1 cellular context compared by ENCODE assay signal in genomic region chr2:47906261-47907096, GRCh38.
A peak's percentile ranks its signal among the peaks of the same experiment; 100 is the strongest.
TF ChIP-seq lines count a peak whose summit lies in the region.

TSS of gene FBXO11 (minus strand) at chr2:47906498. CDS start at chr2:47905720, 778 bp downstream.

TF ChIP-seq in K562, 482 proteins besides CTCF, POLR2A, EP300 and RAD21 (continued from another document and continues in another):
- TF ChIP-seq, protein P1, sequence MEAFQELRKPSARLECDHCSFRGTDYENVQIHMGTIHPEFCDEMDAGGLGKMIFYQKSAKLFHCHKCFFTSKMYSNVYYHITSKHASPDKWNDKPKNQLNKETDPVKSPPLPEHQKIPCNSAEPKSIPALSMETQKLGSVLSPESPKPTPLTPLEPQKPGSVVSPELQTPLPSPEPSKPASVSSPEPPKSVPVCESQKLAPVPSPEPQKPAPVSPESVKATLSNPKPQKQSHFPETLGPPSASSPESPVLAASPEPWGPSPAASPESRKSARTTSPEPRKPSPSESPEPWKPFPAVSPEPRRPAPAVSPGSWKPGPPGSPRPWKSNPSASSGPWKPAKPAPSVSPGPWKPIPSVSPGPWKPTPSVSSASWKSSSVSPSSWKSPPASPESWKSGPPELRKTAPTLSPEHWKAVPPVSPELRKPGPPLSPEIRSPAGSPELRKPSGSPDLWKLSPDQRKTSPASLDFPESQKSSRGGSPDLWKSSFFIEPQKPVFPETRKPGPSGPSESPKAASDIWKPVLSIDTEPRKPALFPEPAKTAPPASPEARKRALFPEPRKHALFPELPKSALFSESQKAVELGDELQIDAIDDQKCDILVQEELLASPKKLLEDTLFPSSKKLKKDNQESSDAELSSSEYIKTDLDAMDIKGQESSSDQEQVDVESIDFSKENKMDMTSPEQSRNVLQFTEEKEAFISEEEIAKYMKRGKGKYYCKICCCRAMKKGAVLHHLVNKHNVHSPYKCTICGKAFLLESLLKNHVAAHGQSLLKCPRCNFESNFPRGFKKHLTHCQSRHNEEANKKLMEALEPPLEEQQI (IDR thresholded peaks at IDR 0.05) = 0 out of 2 replicates have a peak, but pooled peaks have one; percentile 13
- TF ChIP-seq NR2C2 (CRISPR knock-in tag; IDR thresholded peaks at IDR 0.05) = no peak
- no peak for TF ChIP-seq NR2C2 (tag; IDR thresholded peaks at IDR 0.05)
- TF ChIP-seq POU5F1 (IDR thresholded peaks at IDR 0.05; ENCODE audit: borderline replicate concordance, low read depth, low read length, partially characterized antibody) = no peak
- no peak for TF ChIP-seq ZNF668 (CRISPR knock-in tag; IDR thresholded peaks at IDR 0.05)
- no peak for TF ChIP-seq SREBF2 (CRISPR knock-in tag; IDR thresholded peaks at IDR 0.05)
- TF ChIP-seq, protein P2, sequence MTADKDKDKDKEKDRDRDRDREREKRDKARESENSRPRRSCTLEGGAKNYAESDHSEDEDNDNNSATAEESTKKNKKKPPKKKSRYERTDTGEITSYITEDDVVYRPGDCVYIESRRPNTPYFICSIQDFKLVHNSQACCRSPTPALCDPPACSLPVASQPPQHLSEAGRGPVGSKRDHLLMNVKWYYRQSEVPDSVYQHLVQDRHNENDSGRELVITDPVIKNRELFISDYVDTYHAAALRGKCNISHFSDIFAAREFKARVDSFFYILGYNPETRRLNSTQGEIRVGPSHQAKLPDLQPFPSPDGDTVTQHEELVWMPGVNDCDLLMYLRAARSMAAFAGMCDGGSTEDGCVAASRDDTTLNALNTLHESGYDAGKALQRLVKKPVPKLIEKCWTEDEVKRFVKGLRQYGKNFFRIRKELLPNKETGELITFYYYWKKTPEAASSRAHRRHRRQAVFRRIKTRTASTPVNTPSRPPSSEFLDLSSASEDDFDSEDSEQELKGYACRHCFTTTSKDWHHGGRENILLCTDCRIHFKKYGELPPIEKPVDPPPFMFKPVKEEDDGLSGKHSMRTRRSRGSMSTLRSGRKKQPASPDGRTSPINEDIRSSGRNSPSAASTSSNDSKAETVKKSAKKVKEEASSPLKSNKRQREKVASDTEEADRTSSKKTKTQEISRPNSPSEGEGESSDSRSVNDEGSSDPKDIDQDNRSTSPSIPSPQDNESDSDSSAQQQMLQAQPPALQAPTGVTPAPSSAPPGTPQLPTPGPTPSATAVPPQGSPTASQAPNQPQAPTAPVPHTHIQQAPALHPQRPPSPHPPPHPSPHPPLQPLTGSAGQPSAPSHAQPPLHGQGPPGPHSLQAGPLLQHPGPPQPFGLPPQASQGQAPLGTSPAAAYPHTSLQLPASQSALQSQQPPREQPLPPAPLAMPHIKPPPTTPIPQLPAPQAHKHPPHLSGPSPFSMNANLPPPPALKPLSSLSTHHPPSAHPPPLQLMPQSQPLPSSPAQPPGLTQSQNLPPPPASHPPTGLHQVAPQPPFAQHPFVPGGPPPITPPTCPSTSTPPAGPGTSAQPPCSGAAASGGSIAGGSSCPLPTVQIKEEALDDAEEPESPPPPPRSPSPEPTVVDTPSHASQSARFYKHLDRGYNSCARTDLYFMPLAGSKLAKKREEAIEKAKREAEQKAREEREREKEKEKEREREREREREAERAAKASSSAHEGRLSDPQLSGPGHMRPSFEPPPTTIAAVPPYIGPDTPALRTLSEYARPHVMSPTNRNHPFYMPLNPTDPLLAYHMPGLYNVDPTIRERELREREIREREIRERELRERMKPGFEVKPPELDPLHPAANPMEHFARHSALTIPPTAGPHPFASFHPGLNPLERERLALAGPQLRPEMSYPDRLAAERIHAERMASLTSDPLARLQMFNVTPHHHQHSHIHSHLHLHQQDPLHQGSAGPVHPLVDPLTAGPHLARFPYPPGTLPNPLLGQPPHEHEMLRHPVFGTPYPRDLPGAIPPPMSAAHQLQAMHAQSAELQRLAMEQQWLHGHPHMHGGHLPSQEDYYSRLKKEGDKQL (CRISPR knock-in tag; IDR thresholded peaks at IDR 0.05; ENCODE audit: borderline replicate concordance) = no peak
- peak; percentile 15; the same call in 1 of the 2 replicates for TF ChIP-seq STAT5A (IDR thresholded peaks at IDR 0.05; ENCODE audit: borderline replicate concordance, low read length)
- no peak for TF ChIP-seq ERF (CRISPR knock-in tag; IDR thresholded peaks at IDR 0.05)
- TF ChIP-seq PURB (CRISPR knock-in tag; IDR thresholded peaks at IDR 0.05; ENCODE audit: low read depth) = no peak
- peak; percentile 30; the same call in 1 of the 2 replicates for TF ChIP-seq TAF7 (tag; IDR thresholded peaks at IDR 0.05)
- TF ChIP-seq CBFA2T3 (IDR thresholded peaks at IDR 0.05) = no peak; the same call in 1 of the 2 replicates
- no peak for TF ChIP-seq ZKSCAN3 (CRISPR knock-in tag; IDR thresholded peaks at IDR 0.05)
- no peak for TF ChIP-seq NFATC3 (IDR thresholded peaks at IDR 0.05)
- no peak for TF ChIP-seq ZNF398 (CRISPR knock-in tag; IDR thresholded peaks at IDR 0.05)
- no peak for TF ChIP-seq KDM2B (CRISPR knock-in tag; IDR thresholded peaks at IDR 0.05)
- TF ChIP-seq, protein P3, sequence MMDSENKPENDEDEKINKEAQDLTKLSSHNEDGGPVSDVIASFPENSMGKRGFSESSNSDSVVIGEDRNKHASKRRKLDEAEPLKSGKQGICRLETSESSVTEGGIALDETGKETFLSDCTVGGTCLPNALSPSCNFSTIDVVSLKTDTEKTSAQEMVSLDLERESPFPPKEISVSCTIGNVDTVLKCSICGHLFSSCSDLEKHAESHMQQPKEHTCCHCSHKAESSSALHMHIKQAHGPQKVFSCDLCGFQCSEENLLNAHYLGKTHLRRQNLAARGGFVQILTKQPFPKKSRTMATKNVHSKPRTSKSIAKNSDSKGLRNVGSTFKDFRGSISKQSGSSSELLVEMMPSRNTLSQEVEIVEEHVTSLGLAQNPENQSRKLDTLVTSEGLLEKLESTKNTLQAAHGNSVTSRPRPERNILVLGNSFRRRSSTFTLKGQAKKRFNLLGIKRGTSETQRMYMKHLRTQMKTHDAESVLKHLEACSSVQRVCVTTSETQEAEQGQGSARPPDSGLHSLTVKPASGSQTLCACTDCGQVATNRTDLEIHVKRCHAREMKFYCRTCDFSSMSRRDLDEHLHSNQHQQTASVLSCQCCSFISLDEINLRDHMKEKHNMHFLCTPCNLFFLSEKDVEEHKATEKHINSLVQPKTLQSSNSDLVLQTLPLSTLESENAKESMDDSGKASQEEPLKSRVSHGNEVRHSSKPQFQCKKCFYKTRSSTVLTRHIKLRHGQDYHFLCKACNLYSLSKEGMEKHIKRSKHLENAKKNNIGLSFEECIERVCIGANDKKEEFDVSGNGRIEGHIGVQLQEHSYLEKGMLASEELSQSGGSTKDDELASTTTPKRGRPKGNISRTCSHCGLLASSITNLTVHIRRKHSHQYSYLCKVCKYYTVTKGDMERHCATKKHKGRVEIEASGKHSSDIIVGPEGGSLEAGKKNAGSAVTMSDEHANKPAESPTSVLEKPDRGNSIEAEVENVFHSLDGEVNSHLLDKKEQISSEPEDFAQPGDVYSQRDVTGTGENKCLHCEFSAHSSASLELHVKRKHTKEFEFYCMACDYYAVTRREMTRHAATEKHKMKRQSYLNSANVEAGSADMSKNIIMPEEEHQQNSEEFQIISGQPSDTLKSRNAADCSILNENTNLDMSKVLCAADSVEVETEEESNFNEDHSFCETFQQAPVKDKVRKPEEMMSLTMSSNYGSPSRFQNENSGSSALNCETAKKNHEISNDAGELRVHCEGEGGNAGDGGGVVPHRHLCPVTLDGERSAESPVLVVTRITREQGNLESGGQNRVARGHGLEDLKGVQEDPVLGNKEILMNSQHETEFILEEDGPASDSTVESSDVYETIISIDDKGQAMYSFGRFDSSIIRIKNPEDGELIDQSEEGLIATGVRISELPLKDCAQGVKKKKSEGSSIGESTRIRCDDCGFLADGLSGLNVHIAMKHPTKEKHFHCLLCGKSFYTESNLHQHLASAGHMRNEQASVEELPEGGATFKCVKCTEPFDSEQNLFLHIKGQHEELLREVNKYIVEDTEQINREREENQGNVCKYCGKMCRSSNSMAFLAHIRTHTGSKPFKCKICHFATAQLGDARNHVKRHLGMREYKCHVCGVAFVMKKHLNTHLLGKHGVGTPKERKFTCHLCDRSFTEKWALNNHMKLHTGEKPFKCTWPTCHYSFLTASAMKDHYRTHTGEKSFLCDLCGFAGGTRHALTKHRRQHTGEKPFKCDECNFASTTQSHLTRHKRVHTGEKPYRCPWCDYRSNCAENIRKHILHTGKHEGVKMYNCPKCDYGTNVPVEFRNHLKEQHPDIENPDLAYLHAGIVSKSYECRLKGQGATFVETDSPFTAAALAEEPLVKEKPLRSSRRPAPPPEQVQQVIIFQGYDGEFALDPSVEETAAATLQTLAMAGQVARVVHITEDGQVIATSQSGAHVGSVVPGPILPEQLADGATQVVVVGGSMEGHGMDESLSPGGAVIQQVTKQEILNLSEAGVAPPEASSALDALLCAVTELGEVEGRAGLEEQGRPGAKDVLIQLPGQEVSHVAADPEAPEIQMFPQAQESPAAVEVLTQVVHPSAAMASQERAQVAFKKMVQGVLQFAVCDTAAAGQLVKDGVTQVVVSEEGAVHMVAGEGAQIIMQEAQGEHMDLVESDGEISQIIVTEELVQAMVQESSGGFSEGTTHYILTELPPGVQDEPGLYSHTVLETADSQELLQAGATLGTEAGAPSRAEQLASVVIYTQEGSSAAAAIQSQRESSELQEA (IDR thresholded peaks at IDR 0.05; ENCODE audit: low read depth) = no peak
- TF ChIP-seq, protein P4, sequence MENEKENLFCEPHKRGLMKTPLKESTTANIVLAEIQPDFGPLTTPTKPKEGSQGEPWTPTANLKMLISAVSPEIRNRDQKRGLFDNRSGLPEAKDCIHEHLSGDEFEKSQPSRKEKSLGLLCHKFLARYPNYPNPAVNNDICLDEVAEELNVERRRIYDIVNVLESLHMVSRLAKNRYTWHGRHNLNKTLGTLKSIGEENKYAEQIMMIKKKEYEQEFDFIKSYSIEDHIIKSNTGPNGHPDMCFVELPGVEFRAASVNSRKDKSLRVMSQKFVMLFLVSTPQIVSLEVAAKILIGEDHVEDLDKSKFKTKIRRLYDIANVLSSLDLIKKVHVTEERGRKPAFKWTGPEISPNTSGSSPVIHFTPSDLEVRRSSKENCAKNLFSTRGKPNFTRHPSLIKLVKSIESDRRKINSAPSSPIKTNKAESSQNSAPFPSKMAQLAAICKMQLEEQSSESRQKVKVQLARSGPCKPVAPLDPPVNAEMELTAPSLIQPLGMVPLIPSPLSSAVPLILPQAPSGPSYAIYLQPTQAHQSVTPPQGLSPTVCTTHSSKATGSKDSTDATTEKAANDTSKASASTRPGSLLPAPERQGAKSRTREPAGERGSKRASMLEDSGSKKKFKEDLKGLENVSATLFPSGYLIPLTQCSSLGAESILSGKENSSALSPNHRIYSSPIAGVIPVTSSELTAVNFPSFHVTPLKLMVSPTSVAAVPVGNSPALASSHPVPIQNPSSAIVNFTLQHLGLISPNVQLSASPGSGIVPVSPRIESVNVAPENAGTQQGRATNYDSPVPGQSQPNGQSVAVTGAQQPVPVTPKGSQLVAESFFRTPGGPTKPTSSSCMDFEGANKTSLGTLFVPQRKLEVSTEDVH (IDR thresholded peaks at IDR 0.05; ENCODE audit: low read depth, partially characterized antibody) = no peak
- TF ChIP-seq ZNF311 (CRISPR knock-in tag; IDR thresholded peaks at IDR 0.05) = no peak
- TF ChIP-seq FOXA3 (CRISPR knock-in tag; conservative IDR thresholded peaks at IDR 0.05 in 1 of 2, IDR thresholded peaks at IDR 0.05 in 1 of 2) = 0 out of 4 replicates have a peak, but pooled peaks of 1 of the 2 experiments have one; percentile 10
- peak; percentile 45 for TF ChIP-seq MEIS2 (IDR thresholded peaks at IDR 0.05; ENCODE audit: partially characterized antibody)
- no peak for TF ChIP-seq ZNF551 (CRISPR knock-in tag; IDR thresholded peaks at IDR 0.05)
- peak; percentile 85 for TF ChIP-seq DACH1 (IDR thresholded peaks at IDR 0.05; ENCODE audit: partially characterized antibody)
- no peak for TF ChIP-seq RNF219 (CRISPR knock-in tag; IDR thresholded peaks at IDR 0.05)
- TF ChIP-seq CEBPG (CRISPR knock-in tag; IDR thresholded peaks at IDR 0.05) = peak; percentile 84
- TF ChIP-seq CEBPG (tag; conservative IDR thresholded peaks at IDR 0.05 in 1 of 2, IDR thresholded peaks at IDR 0.05 in 1 of 2) = no peak; a peak in 1 of 4 replicates
- TF ChIP-seq HDGF (IDR thresholded peaks at IDR 0.05) = no peak
- peak; percentile 76 for TF ChIP-seq EP400 (IDR thresholded peaks at IDR 0.05)
- TF ChIP-seq CHD4 (IDR thresholded peaks at IDR 0.05; ENCODE audit: insufficient read depth, insufficient replicate concordance, low read depth, low read length, poor library complexity, severe bottlenecking) = no peak
- TF ChIP-seq PHB (CRISPR knock-in tag; IDR thresholded peaks at IDR 0.05) = no peak
- no peak for TF ChIP-seq ZNF830 (CRISPR knock-in tag; IDR thresholded peaks at IDR 0.05)
- TF ChIP-seq ELF2 (CRISPR knock-in tag; IDR thresholded peaks at IDR 0.05) = no peak
- peak; percentile 53 for TF ChIP-seq SP2 (IDR thresholded peaks at IDR 0.05; ENCODE audit: extremely low read depth, low read depth, low read length, poor library complexity, severe bottlenecking)
- TF ChIP-seq MTF1 (CRISPR knock-in tag; IDR thresholded peaks at IDR 0.05; ENCODE audit: borderline replicate concordance) = no peak
